ENCODE assay signal across 7 cellular contexts in the genomic region with DNA sequence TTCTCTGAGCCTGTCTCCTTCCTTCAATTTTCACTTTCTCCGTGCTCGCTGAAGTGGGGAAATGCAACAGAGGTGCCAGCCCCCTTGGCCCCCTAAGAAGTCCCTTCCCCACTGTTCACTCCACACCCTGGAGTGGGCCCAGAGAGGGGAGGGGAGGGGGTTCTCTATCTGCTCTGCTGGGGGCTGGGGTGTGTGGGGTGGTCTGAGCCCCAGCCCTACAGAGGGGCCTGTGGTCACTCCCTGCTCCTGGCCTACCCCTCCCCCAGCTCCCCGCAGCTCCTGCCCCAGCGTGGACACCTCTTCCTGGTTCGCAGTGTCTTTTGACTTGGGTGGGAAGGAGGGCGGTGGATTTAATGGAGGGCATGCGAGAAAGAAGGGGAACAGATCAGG. TPM values are rescaled to one million over a fixed set of nuclear protein-coding genes. Genes with fewer than 3 reads are reported as not detected.
DNase-seq lines count a peak whose midpoint lies in the region; ATAC-seq and TF ChIP-seq lines count a peak whose summit lies in the region.
"Had no signal": no experiment of that assay in that cellular context is flagged by ENCODE, and none has a peak within 500 bp of the region (broad histone marks: within the 10 kb centered on the region; RNA-seq: fewer than 3 reads in every experiment).

No MANE protein-coding gene starts in this region.

- H3K36me3 ChIP-seq in heart right ventricle (peaks cover 0 to 34% (median 27%) of the 10 kb centered on the region in 9 donors), iPS-20b (ENCODE audit: insufficient read depth, low read depth, low read length) (peaks cover 29% of the 10 kb centered on the region), urinary bladder (ENCODE audit: insufficient read depth) (no peaks in the 10 kb centered on the region)

- peaks cover 19 to 81% (median 61%) of the 10 kb centered on the region in 9 donors for H3K4me1 ChIP-seq in heart right ventricle
- H3K4me1 ChIP-seq in iPS-20b (ENCODE audit: insufficient read depth, low read length), result peaks cover 20% of the 10 kb centered on the region
- H3K4me1 ChIP-seq in urinary bladder (ENCODE audit: insufficient read depth), result no peaks in the 10 kb centered on the region

- WGBS in heart right ventricle, 2 donors, result 9 to 17% methylated on average over 7 of the region's 7 CpGs
- 17% methylated on average over 7 of the region's 7 CpGs for WGBS in urinary bladder

- peak overlapping the region; percentile 64 to 93 (median 85) for H3K4me3 ChIP-seq in heart right ventricle
- peak overlapping the region; percentile 96 for H3K4me3 ChIP-seq in iPS-20b (ENCODE audit: low read length)
- peak overlapping the region; percentile 62 for H3K4me3 ChIP-seq in urinary bladder (ENCODE audit: low read depth, low read length)

- H3K27me3 ChIP-seq in heart right ventricle (no peaks in the 10 kb centered on the region), iPS-20b (ENCODE audit: insufficient read depth, low read length) (no peaks in the 10 kb centered on the region)

- TF ChIP-seq CTCF in heart right ventricle (IDR thresholded peaks at IDR 0.05), result no peak

- H3K27ac ChIP-seq in heart right ventricle (peak overlapping the region; percentile 98 to 100 (median 100)), iPS-20b (ENCODE audit: low read length) (peak overlapping the region; percentile 81), urinary bladder (ENCODE audit: low read depth) (peak overlapping the region; percentile 100)

- H3K9me3 ChIP-seq in heart right ventricle, result no peaks in the 10 kb centered on the region
- H3K9me3 ChIP-seq in iPS-20b (ENCODE audit: insufficient read depth, low read depth, low read length), result no peaks in the 10 kb centered on the region

- peak overlapping the region; percentile 99 for H3K9ac ChIP-seq in iPS-20b (ENCODE audit: low read depth, low read length)

- ATAC-seq in heart right ventricle, result no peak
- no peak for ATAC-seq in Right ventricle myocardium superior (ENCODE audit: poor library complexity)
- no peak for ATAC-seq in GM19467 (IDR thresholded peaks at IDR 0.05; ENCODE audit: unreplicated experiment)

- DNase-seq in heart right ventricle (no peak), Right ventricle myocardium superior (no peak), NCI-H774 (lab: John Stamatoyannopoulos, UW) (no peak)
- DNase-seq: NCI-H1436 had no signal

- intact Hi-C loops in heart right ventricle (cut with DNase I) (no loop called here), Right ventricle myocardium superior (cut with DNase I) (no loop called here)

RNA-seq across cellular contexts. Expression of a gene that starts 1.0 kb away (rescaled TPM):
- total RNA-seq in heart right ventricle (10 to 100 TPM; 28.6 to 48.3 (median 38.9) TPM), Right ventricle myocardium superior (39.1 TPM), urinary bladder (35.6 TPM)
- polyA plus RNA-seq in heart right ventricle (10 to 100 TPM; 43.8 to 73.7 TPM), urinary bladder (142 TPM)

RNA-seq across cellular contexts. Expression of a gene that starts 13.3 kb away (rescaled TPM):
- total RNA-seq in heart right ventricle (1 to 10 TPM; 4.7 to 7.7 (median 5.4) TPM), Right ventricle myocardium superior (6.4 TPM), urinary bladder (3.2 TPM)
- polyA plus RNA-seq in heart right ventricle (1 to 10 TPM; 4.2 to 6.1 TPM), urinary bladder (7.9 TPM)

RNA-seq across cellular contexts. Expression of a gene that starts 13.3 kb away (rescaled TPM):
- total RNA-seq in heart right ventricle (10 to 100 TPM; 43.8 to 73.4 (median 55.2) TPM), Right ventricle myocardium superior (55.4 TPM), urinary bladder (35.4 TPM)
- polyA plus RNA-seq in heart right ventricle (100 to 1,000 TPM; 102 to 123 TPM), urinary bladder (153 TPM)

RNA-seq across cellular contexts. Expression of a gene that starts 30.3 kb away (rescaled TPM):
- total RNA-seq in heart right ventricle, result under 1 TPM in 9 of 10 donors, not detected in 1; 0.17 to 0.60 (median 0.22) TPM
- under 1 TPM; 0.13 to 0.66 TPM for polyA plus RNA-seq in heart right ventricle
- 0.38 TPM for total RNA-seq in Right ventricle myocardium superior
- 0.21 TPM for total RNA-seq in urinary bladder
- 0.46 TPM for polyA plus RNA-seq in urinary bladder

RNA-seq across cellular contexts. Expression of a gene that starts 30.4 kb away (rescaled TPM):
- 10 to 100 TPM in 9 of 10 donors, 1 to 10 TPM in 1; 8.4 to 25.7 (median 14.2) TPM for total RNA-seq in heart right ventricle
- polyA plus RNA-seq in heart right ventricle, result 10 to 100 TPM; 16.6 to 23.6 TPM
- total RNA-seq in Right ventricle myocardium superior, result 11.4 TPM
- 29.9 TPM for total RNA-seq in urinary bladder
- 34.7 TPM for polyA plus RNA-seq in urinary bladder
